Comparison of ENCODE assay signal across 1 cellular context in the genomic region with DNA sequence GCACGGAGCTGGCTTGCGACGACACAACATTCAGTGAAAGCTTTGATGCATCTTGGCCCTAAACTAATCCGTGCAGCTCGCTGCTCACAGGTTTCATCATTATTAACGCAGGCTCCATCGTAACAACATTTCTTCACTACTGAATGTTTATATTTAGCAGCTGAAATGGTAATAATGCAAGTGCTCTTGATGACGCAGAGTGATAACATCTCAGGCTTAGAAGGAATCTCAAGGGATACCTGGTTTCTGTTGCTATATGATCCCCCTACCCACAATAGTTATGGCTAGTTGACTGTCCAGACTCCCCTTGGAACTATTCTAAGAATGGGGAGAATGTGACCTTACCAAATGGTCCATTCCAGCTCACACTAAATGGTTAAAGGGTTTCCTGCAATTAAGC.
TF ChIP-seq lines count a peak whose summit lies in the region.

No MANE protein-coding gene starts in this region.

TF ChIP-seq in H1, 55 proteins besides CTCF, POLR2A, EP300 and RAD21:
- TF ChIP-seq RNF2 (IDR thresholded peaks at IDR 0.05; ENCODE audit: borderline replicate concordance, low read depth, low read length, missing control alignments, poor library complexity, severe bottlenecking) = no peak
- peak; percentile 50; the same call in 1 of the 2 replicates for TF ChIP-seq TEAD4 (IDR thresholded peaks at IDR 0.05; ENCODE audit: low read depth, low read length)
